Comparison of ENCODE assay signal across 9 cellular contexts in genomic region chr6:107819976-107820551, GRCh38. TPM values are rescaled to one million over a fixed set of nuclear protein-coding genes. Genes with fewer than 3 reads are reported as not detected.
DNase-seq lines count a peak whose midpoint lies in the region; ATAC-seq and TF ChIP-seq lines count a peak whose summit lies in the region.
"Had no signal": no experiment of that assay in that cellular context is flagged by ENCODE, and none has a peak within 500 bp of the region (broad histone marks: within the 10 kb centered on the region; RNA-seq: fewer than 3 reads in every experiment).

No MANE protein-coding gene starts in this region.

- 0 out of 2 replicates have a peak, but pooled peaks cover 3% of the 10 kb centered on the region for H3K79me2 ChIP-seq in Loucy (ENCODE audit: insufficient read depth, low read length)

- H3F3A ChIP-seq in Loucy (ENCODE audit: low read depth), result no peaks in the 10 kb centered on the region

- H3K27me3 ChIP-seq in Loucy (ENCODE audit: insufficient read depth, low read length, poor library complexity, severe bottlenecking), result no peaks in the 10 kb centered on the region
- H3K27me3 ChIP-seq in right atrium auricular region, result no peaks in the 10 kb centered on the region

- peaks cover 97% of the 10 kb centered on the region for H3K4me1 Mint-ChIP-seq in activated T-cell treated with anti-CD3 and anti-CD28 coated beads, Interleukin-2, amount 50 U/mL, for 72 hours (ENCODE audit: low read depth)

- no peak overlapping the region for H3K27ac ChIP-seq in right atrium auricular region

- peaks cover 56% of the 10 kb centered on the region for H3K4me1 ChIP-seq in Loucy (ENCODE audit: insufficient read depth, low read length, poor library complexity, severe bottlenecking)
- H3K4me1 ChIP-seq in right atrium auricular region, result peaks cover 0 to 6% of the 10 kb centered on the region in 2 donors

- no peaks in the 10 kb centered on the region for H3K27me3 Mint-ChIP-seq in activated T-cell treated with anti-CD3 and anti-CD28 coated beads, Interleukin-2, amount 50 U/mL, for 72 hours (ENCODE audit: low read depth)

- peak overlapping the region; percentile 64 for H2AFZ ChIP-seq in Loucy (ENCODE audit: low read length)

- no peaks in the 10 kb centered on the region for H3K9me3 ChIP-seq in Loucy (ENCODE audit: insufficient read depth, low read depth, low read length)
- no peaks in the 10 kb centered on the region for H3K9me3 ChIP-seq in right atrium auricular region

- peak overlapping the region; percentile 72 for H3K9ac ChIP-seq in Loucy (ENCODE audit: low read depth, low read length, poor library complexity, severe bottlenecking)

- H3K4me3 ChIP-seq in Loucy (ENCODE audit: low read length, poor library complexity, severe bottlenecking), result peak overlapping the region; percentile 72
- H3K4me3 ChIP-seq in right atrium auricular region, result no peak overlapping the region

- no peaks in the 10 kb centered on the region for H3K9me2 ChIP-seq in Loucy (replicated peaks; ENCODE audit: low read depth, low read length)

- H3K9me3 Mint-ChIP-seq in activated T-cell treated with anti-CD3 and anti-CD28 coated beads, Interleukin-2, amount 50 U/mL, for 72 hours, result no peaks in the 10 kb centered on the region

- H3K36me3 Mint-ChIP-seq in activated T-cell treated with anti-CD3 and anti-CD28 coated beads, Interleukin-2, amount 50 U/mL, for 72 hours (ENCODE audit: insufficient read depth in 2 of 2), result peaks cover 2 to 4% of the 10 kb centered on the region in 2 donors

- H3K36me3 ChIP-seq in Loucy (ENCODE audit: insufficient read depth, low read length) (no peaks in the 10 kb centered on the region), right atrium auricular region (no peaks in the 10 kb centered on the region)

- H3K27ac Mint-ChIP-seq in activated T-cell treated with anti-CD3 and anti-CD28 coated beads, Interleukin-2, amount 50 U/mL, for 72 hours, result peak overlapping the region; percentile 100

- DNase-seq in activated T-cell treated with anti-CD3 and anti-CD28 coated beads, Interleukin-2, amount 50 U/mL, for 72 hours, result peak; percentile 42 to 49
- DNase-seq in right atrium auricular region (ENCODE audit: low spot score) (peak; percentile 38), dermis blood vessel endothelial cell (no peak), NCI-H128 (lab: John Stamatoyannopoulos, UW; ENCODE audit: unreplicated experiment) (no peak), NCI-H446 treated with DMSO at 0.1 percent for 48 hours (lab: John Stamatoyannopoulos, UW) (no peak)
- DNase-seq in stimulated activated CD4-positive, alpha-beta T cell treated with anti-CD3 and anti-CD28 coated beads, Interleukin-4, amount 100 ng/mL, for 1 hour, result peak; percentile 8

- peak overlapping the region; percentile 78 for H3K4me2 ChIP-seq in Loucy (ENCODE audit: low read depth, low read length, poor library complexity, severe bottlenecking)

- ATAC-seq in activated T-cell treated with anti-CD3 and anti-CD28 coated beads, Interleukin-2, amount 50 U/mL, for 72 hours (replicated peaks in 1 of 2), result peak in 1 of 2 donors; percentile 17
- no peak for ATAC-seq in GM19035 (IDR thresholded peaks at IDR 0.05; ENCODE audit: unreplicated experiment)

- peak overlapping the region; percentile 88 to 92 for H3K4me3 Mint-ChIP-seq in activated T-cell treated with anti-CD3 and anti-CD28 coated beads, Interleukin-2, amount 50 U/mL, for 72 hours

- H4K20me1 ChIP-seq in Loucy (ENCODE audit: insufficient read depth, low read length, poor library complexity, severe bottlenecking), result no peaks in the 10 kb centered on the region

- TF ChIP-seq CTCF in Loucy (conservative IDR thresholded peaks at IDR 0.05; ENCODE audit: low read length), result no peak
- no peak for TF ChIP-seq CTCF in right atrium auricular region (IDR thresholded peaks at IDR 0.05)

RNA-seq across cellular contexts. Expression of gene SCML4, which starts 4.0 kb away (rescaled TPM):
- total RNA-seq in activated T-cell treated with anti-CD3 and anti-CD28 coated beads, Interleukin-2, amount 50 U/mL, for 72 hours, result 10 to 100 TPM in 1 of 2 donors, 1 to 10 TPM in 1; 9.7 to 13.9 TPM
- total RNA-seq in right atrium auricular region (under 1 TPM; 0.28 to 0.44 TPM), dermis blood vessel endothelial cell (not detected in 2 replicates)
- total RNA-seq: dermis microvascular lymphatic vessel endothelial cell had no signal

Comparison
In these comparisons a context has a peak if more than half of its experiments do, and no peak if none do; other contexts are left out.
1. DNase-seq: peak in activated T-cell treated with anti-CD3 and anti-CD28 coated beads, Interleukin-2, amount 50 U/mL, for 72 hours (2 of 2), right atrium auricular region (single experiment) and stimulated activated CD4-positive, alpha-beta T cell treated with anti-CD3 and anti-CD28 coated beads, Interleukin-4, amount 100 ng/mL, for 1 hour (single experiment); none in dermis blood vessel endothelial cell (single experiment), NCI-H128 (single experiment) and NCI-H446 treated with DMSO at 0.1 percent for 48 hours (single experiment).
2. RNA of gene SCML4, which starts 4.0 kb away (total RNA-seq): 9.7 to 13.9 TPM in activated T-cell treated with anti-CD3 and anti-CD28 coated beads, Interleukin-2, amount 50 U/mL, for 72 hours; 0.28 to 0.44 TPM in right atrium auricular region and not detected in dermis blood vessel endothelial cell; every median in the first group is over 4 times any median in the second.